In the genomic region with DNA sequence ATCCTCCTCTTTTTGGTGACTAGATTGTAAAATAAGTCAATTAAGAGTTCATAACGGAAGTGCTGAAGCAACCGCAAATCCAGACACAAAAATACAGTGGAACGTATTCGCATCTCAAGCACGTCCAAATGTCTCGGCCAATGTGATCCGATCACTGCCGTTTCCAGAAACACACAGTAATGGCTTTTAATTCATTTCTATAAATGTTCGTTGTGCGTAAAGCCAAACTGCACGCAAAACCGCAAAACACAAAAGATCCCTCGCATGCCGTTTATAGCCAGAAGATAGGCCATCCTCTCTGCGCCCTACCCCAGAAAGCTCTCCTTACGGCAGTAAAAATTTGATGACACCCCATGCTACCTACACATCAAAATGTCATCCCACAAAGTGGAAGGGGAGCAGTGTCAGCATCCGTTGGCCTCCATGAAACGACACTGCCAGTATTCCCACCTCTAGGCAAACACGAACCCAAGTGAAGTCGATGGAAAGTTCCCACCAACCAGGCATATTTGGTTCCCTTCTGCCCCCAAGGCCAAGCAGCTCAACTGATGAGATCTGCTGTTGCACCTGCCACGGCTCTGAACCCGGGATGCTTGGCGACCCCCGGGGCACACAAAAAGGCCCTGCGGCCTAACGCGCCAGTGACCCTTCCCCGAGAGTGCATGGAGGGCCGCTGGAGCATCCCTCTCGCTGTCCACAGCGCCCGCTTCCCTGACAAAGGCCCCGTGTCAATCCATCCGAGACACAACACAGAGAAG, we compare ENCODE assay signal across 8 cellular contexts. TPM values are rescaled to one million over a fixed set of nuclear protein-coding genes. Genes with fewer than 3 reads are reported as not detected.
DNase-seq lines count a peak whose midpoint lies in the region; ATAC-seq, FAIRE-seq and TF ChIP-seq lines count a peak whose summit lies in the region.

No MANE protein-coding gene starts in this region.

- no peaks in the 10 kb centered on the region for H3K9me3 ChIP-seq in tibial nerve

- H3K27ac ChIP-seq in tibial nerve, result peak overlapping the region in 3 of 4 donors; percentile 36 to 86 (median 78)

- H3K4me1 ChIP-seq in tibial nerve, result peaks cover 0 to 28% (median 8%) of the 10 kb centered on the region in 4 donors

- no peak for TF ChIP-seq POLR2A in tibial nerve (IDR thresholded peaks at IDR 0.05)

- TF ChIP-seq CTCF in GM10266 (IDR thresholded peaks at IDR 0.05; ENCODE audit: control insufficient read depth, insufficient read depth, low read depth, missing control alignments) (no peak), choroid plexus epithelial cell (conservative IDR thresholded peaks at IDR 0.05; ENCODE audit: low read depth, low read length) (no peak), tibial nerve (IDR thresholded peaks at IDR 0.05) (no peak)

- peak; percentile 24 for DNase-seq in GM10266 (ENCODE audit: extremely low spot score)
- peak; percentile 10 for DNase-seq in NCI-H146 treated with DMSO at 0.1 percent for 48 hours (lab: John Stamatoyannopoulos, UW; ENCODE audit: unreplicated experiment)
- no peak for DNase-seq in choroid plexus epithelial cell (ENCODE audit: low read depth)
- DNase-seq in lung microvascular endothelial cell (ENCODE audit: low read depth in 2 of 2), result peak; percentile 19 to 27
- no peak for DNase-seq in tibial nerve (ENCODE audit: low spot score in 2 of 2)
- no peak for DNase-seq in NOMO-1 (lab: John Stamatoyannopoulos, UW; ENCODE audit: unreplicated experiment in 2 of 2)
- DNase-seq in RCC 7860 (ENCODE audit: low spot score), result no peak

- H3K27me3 ChIP-seq in tibial nerve, result no peaks in the 10 kb centered on the region

- no peak for ATAC-seq in HG02763 (IDR thresholded peaks at IDR 0.05; ENCODE audit: unreplicated experiment)

- peak overlapping the region; percentile 80 for H3K4me3 ChIP-seq in choroid plexus epithelial cell (ENCODE audit: low read depth, low read length)
- H3K4me3 ChIP-seq in tibial nerve, result peak overlapping the region; percentile 70 to 85 (median 84)

- H3K36me3 ChIP-seq in tibial nerve, result no peaks in the 10 kb centered on the region

- FAIRE-seq in RCC 7860 (lab: Jason Lieb, UNC), result no peak

- TF ChIP-seq EP300 in tibial nerve (IDR thresholded peaks at IDR 0.05), result no peak

- WGBS in tibial nerve, 2 donors, result 40 to 46% methylated on average over 34 of the region's 34 CpGs

RNA-seq across cellular contexts. Expression of gene HECTD4, which starts 1.4 kb away (rescaled TPM):
- total RNA-seq in lung microvascular endothelial cell (11.8 and 16.7 TPM in 2 replicates), tibial nerve (10 to 100 TPM; 43.0 to 70.5 (median 58.5) TPM)

RNA-seq across cellular contexts. Expression of gene RPL6, which starts 28.6 kb away (rescaled TPM):
- total RNA-seq in lung microvascular endothelial cell, result 478 and 588 TPM in 2 replicates
- total RNA-seq in tibial nerve, result 1,000 to 10,000 TPM in 3 of 4 donors, 100 to 1,000 TPM in 1; 947 to 1,473 (median 1,061) TPM

RNA-seq across cellular contexts. Expression of gene PTPN11, which starts 37.9 kb away (rescaled TPM):
- total RNA-seq in lung microvascular endothelial cell (46.2 and 60.3 TPM in 2 replicates), tibial nerve (100 to 1,000 TPM in 3 of 4 donors, 10 to 100 TPM in 1; 90.6 to 136 (median 110) TPM)

Comparison
In these comparisons a context has a peak if more than half of its experiments do, and no peak if none do; other contexts are left out.
1. DNase-seq: peak in GM10266 (single experiment), NCI-H146 treated with DMSO at 0.1 percent for 48 hours (single experiment) and lung microvascular endothelial cell (2 of 2); none in choroid plexus epithelial cell (single experiment), tibial nerve (0 of 2), NOMO-1 (0 of 2) and RCC 7860 (single experiment).